ENCODE assay signal across 8 cellular contexts in the genomic region with DNA sequence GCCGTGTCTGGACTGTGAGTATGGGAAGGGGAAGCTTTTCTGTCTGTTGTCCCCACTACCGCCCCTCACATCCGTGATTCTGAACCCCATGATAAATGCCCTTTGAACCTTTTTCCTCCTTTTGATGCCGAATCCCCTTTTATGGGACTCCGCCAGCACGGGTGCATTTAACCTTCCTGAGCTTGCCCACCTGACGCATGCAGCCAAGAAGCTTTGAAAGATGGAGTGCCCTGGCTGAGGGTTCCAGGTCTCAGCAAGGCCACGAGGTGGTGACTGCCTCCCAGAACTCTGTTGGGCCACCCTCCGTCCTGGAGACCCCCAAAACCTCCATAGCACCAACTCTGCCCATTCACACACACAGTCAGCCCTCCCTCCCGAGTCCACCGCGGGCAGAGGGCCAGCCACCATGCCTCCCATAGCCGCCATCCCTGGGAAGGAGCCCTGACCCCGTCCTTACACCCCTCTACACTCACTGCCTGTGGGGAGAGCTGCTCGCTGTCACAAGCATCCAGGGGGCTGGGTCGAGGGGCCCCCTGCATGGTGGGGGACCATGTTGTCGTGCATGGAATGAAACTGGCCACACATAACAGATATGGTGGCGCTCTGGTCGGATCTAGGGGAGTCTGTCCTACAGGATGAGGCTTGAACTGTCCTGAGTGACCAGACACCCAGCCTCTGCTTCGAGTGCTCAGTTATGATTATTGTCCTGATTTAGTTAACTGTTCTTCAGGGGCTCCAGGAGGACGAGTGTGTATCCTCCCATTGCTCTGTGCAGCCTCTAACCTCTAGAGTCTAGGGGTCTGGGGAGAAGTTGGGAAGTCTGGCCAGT. TPM values are rescaled to one million over a fixed set of nuclear protein-coding genes. Genes with fewer than 3 reads are reported as not detected.
DNase-seq lines count a peak whose midpoint lies in the region; ATAC-seq, FAIRE-seq and TF ChIP-seq lines count a peak whose summit lies in the region.

No MANE protein-coding gene starts in this region.

- dilution Hi-C loops in IMR-90 (cut with HindIII; ENCODE audit: low sequenced_read_pairs, unreplicated experiment) = no loop called here

- H3K14ac ChIP-seq in IMR-90 (replicated peaks; ENCODE audit: low read depth, low read length) = peak overlapping the region; percentile 96

- TF ChIP-seq RAD21 in IMR-90 (IDR thresholded peaks at IDR 0.05; ENCODE audit: low read length) = no peak

- WGBS in IMR-90 (ENCODE audit: extremely low coverage in 2 of 2, insufficient read length in 1 of 2), 2 experiments = 83% methylated on average over 12 of the region's 21 CpGs; no CpG with 5 or more reads in 1 of the 2 experiments

- peaks cover 24% of the 10 kb centered on the region for H3K4me1 ChIP-seq in IMR-90 (ENCODE audit: control insufficient read depth, insufficient read depth, low read length)
- peaks cover 27% of the 10 kb centered on the region for H3K4me1 ChIP-seq in muscle layer of colon (ENCODE audit: insufficient read depth, low read length)

- H3K36me3 ChIP-seq in IMR-90 (ENCODE audit: control insufficient read depth, insufficient read depth, low read length) = peaks cover 3% of the 10 kb centered on the region
- H3K36me3 ChIP-seq in bronchial epithelial cell (ENCODE audit: control insufficient read depth, insufficient read depth, low read length) = peaks cover 1% of the 10 kb centered on the region
- H3K36me3 ChIP-seq in muscle layer of colon (ENCODE audit: insufficient read depth, low read length) = no peaks in the 10 kb centered on the region

- in situ Hi-C loops in IMR-90 (cut with MboI; ENCODE audit: low sequenced_read_pairs) = no loop called here

- peaks cover 11% of the 10 kb centered on the region for H3K9me1 ChIP-seq in IMR-90 (ENCODE audit: insufficient read depth, low read length)

- no peak for DNase-seq in AG04450 (ENCODE audit: low read depth, low spot score)
- no peak for DNase-seq in IMR-90
- DNase-seq in bronchial epithelial cell (ENCODE audit: low read depth) = no peak
- no peak for DNase-seq in 8988T
- DNase-seq in NCI-H510A treated with DMSO at 0.1 percent for 48 hours (lab: John Stamatoyannopoulos, UW) = no peak

- peaks cover 6% of the 10 kb centered on the region; the same call in 1 of the 2 replicates for H3K9me3 ChIP-seq in AG04450 (ENCODE audit: control insufficient read depth, insufficient read depth, low read length)
- peaks cover 8% of the 10 kb centered on the region for H3K9me3 ChIP-seq in IMR-90 (ENCODE audit: control insufficient read depth, insufficient read depth, low read length)
- no peaks in the 10 kb centered on the region for H3K9me3 ChIP-seq in muscle layer of colon (ENCODE audit: low read length)

- H3K18ac ChIP-seq in IMR-90 (ENCODE audit: low read depth, low read length) = peak overlapping the region; percentile 72

- TF ChIP-seq POLR2A in IMR-90 (IDR thresholded peaks at IDR 0.05; ENCODE audit: low read depth, low read length) = no peak

- BruUV-seq in IMR-90 (replicated peaks; lab: Mats Ljungman, UMichigan) = no TSS peak

- H3K56ac ChIP-seq in IMR-90 (ENCODE audit: extremely low read depth, insufficient read depth, low read length) = peak overlapping the region; percentile 85

- H2AK5ac ChIP-seq in IMR-90 (ENCODE audit: low read depth, low read length) = peak overlapping the region; percentile 95

- TF ChIP-seq CTCF in AG04450 (IDR thresholded peaks at IDR 0.05; ENCODE audit: low read depth, low read length) (no peak), IMR-90 (conservative IDR thresholded peaks at IDR 0.05; ENCODE audit: low read depth, low read length) (no peak), bronchial epithelial cell (IDR thresholded peaks at IDR 0.05; ENCODE audit: insufficient read depth, low read length, severe bottlenecking) (no peak)

- peak overlapping the region; percentile 98 for H3K23ac ChIP-seq in IMR-90 (ENCODE audit: low read depth, low read length)

- H2BK15ac ChIP-seq in IMR-90 (ENCODE audit: low read depth, low read length) = peak overlapping the region; percentile 80; the same call in 2 of the 3 replicates

- peak overlapping the region; percentile 95 for H3K4ac ChIP-seq in IMR-90 (ENCODE audit: low read depth, low read length)

- peak overlapping the region; percentile 75 for H2BK120ac ChIP-seq in IMR-90 (ENCODE audit: low read depth, low read length)

- H3K9ac ChIP-seq in IMR-90 (ENCODE audit: low read depth, low read length) = peak overlapping the region; percentile 100
- peak overlapping the region; percentile 93 for H3K9ac ChIP-seq in muscle layer of colon (ENCODE audit: low read length)

- H3K79me1 ChIP-seq in IMR-90 (ENCODE audit: low read depth in 1 of 2, low read length in 2 of 2) = peaks cover 40 to 71% of the 10 kb centered on the region in 2 experiments

- peak overlapping the region; percentile 97 for H2AFZ ChIP-seq in IMR-90 (replicated peaks; ENCODE audit: low read length, poor library complexity)

- ATAC-seq in IMR-90 (ENCODE audit: low read depth) = no peak
- no peak for ATAC-seq in GM18517 (IDR thresholded peaks at IDR 0.05; ENCODE audit: unreplicated experiment)
- no peak for ATAC-seq in GM21786 (IDR thresholded peaks at IDR 0.05; ENCODE audit: unreplicated experiment)

- H4K8ac ChIP-seq in IMR-90 (ENCODE audit: low read depth in 2 of 2, low read length in 2 of 2) = peak overlapping the region; percentile 95 to 96

- POLR2A ChIA-PET in AG04450 (lab: Yijun Ruan, JAX) = interaction anchor here (0.5 to 0.9 kb wide), 2 partner anchors 210 to 399 kb away, joined by 3 to 4 read pairs; no protein-coding TSS in a partner anchor
- POLR2A ChIA-PET in IMR-90 (lab: Charles Lee; ENCODE audit: unreplicated experiment) = no interaction called here

- FAIRE-seq in bronchial epithelial cell (lab: Jason Lieb, UNC) = no peak

- H2BK5ac ChIP-seq in IMR-90 (ENCODE audit: low read depth, low read length, poor library complexity, severe bottlenecking) = peak overlapping the region; percentile 99

- peak overlapping the region; percentile 95 for H4K5ac ChIP-seq in IMR-90 (ENCODE audit: low read depth, low read length)

- peak overlapping the region; percentile 82 for H3K4me3 ChIP-seq in AG04450 (ENCODE audit: low read depth, low read length)
- H3K4me3 ChIP-seq in IMR-90 (ENCODE audit: insufficient read depth, low read depth, low read length) = peak overlapping the region; percentile 91
- peak overlapping the region; percentile 65 for H3K4me3 ChIP-seq in bronchial epithelial cell (ENCODE audit: low read depth, low read length)
- peak overlapping the region; percentile 61 to 96 for H3K4me3 ChIP-seq in muscle layer of colon (ENCODE audit: low read depth in 1 of 2, low read length in 2 of 2)

- H4K91ac ChIP-seq in IMR-90 (ENCODE audit: insufficient read depth, low read depth, low read length) = peak overlapping the region; percentile 97

- peak overlapping the region; percentile 57 for H3K27ac ChIP-seq in AG04450 (ENCODE audit: low read depth, low read length)
- H3K27ac ChIP-seq in IMR-90 (ENCODE audit: insufficient read depth, low read length) = peak overlapping the region; percentile 99
- peak overlapping the region; percentile 79 for H3K27ac ChIP-seq in muscle layer of colon (ENCODE audit: low read depth, low read length)

- intact Hi-C loops in IMR-90 (cut with micrococcal nuclease) = loop anchor here (5.0 kb wide), 1 partner anchor 48 kb away; no protein-coding TSS in a partner anchor

- H2BK20ac ChIP-seq in IMR-90 (ENCODE audit: low read depth, low read length) = peak overlapping the region; percentile 46

- peak overlapping the region; percentile 100 for H2AK9ac ChIP-seq in IMR-90 (replicated peaks; ENCODE audit: low read depth, low read length, poor library complexity)

- CTCF ChIA-PET in AG04450 (lab: Charles Lee) (interaction anchor here (0.6 kb wide), 1 partner anchor 18 kb away, joined by 3 read pairs; no protein-coding TSS in a partner anchor), IMR-90 (lab: Yijun Ruan, JAX) (no interaction called here)

- H4K20me1 ChIP-seq in IMR-90 (ENCODE audit: insufficient read depth, low read length) = no peaks in the 10 kb centered on the region

- H3K4me2 ChIP-seq in IMR-90 (ENCODE audit: low read depth, low read length) = peak overlapping the region; percentile 92

- no peaks in the 10 kb centered on the region for H3K27me3 ChIP-seq in AG04450 (ENCODE audit: control insufficient read depth, insufficient read depth, low read length)
- no peaks in the 10 kb centered on the region for H3K27me3 ChIP-seq in IMR-90 (ENCODE audit: control insufficient read depth, insufficient read depth, low read length)
- no peaks in the 10 kb centered on the region for H3K27me3 ChIP-seq in bronchial epithelial cell (ENCODE audit: control insufficient read depth, insufficient read depth, low read length)
- no peaks in the 10 kb centered on the region for H3K27me3 ChIP-seq in muscle layer of colon (ENCODE audit: control insufficient read depth in 1 of 2, insufficient read depth in 2 of 2, low read length in 2 of 2)

TF ChIP-seq in IMR-90, 13 proteins besides CTCF, POLR2A, EP300 and RAD21 (continues in another document):
- TF ChIP-seq ELK1 (IDR thresholded peaks at IDR 0.05; ENCODE audit: borderline replicate concordance, low read depth, low read length) (no peak), MAFK (IDR thresholded peaks at IDR 0.05; ENCODE audit: low read depth, low read length) (no peak), RCOR1 (IDR thresholded peaks at IDR 0.05; ENCODE audit: insufficient replicate concordance, low read length) (no peak), CHD1 (IDR thresholded peaks at IDR 0.05; ENCODE audit: low read depth, low read length) (no peak)

RNA-seq across cellular contexts. Expression of gene COMT, which starts 0.8 kb away (rescaled TPM):
- polyA plus RNA-seq in AG04450 (2011; rRNA removed) (79.4 and 105 TPM in 2 replicates), IMR-90 (2012; rRNA removed) (296 and 347 TPM in 2 replicates)
- 29.9 and 32.0 TPM in 2 replicates for polyA minus RNA-seq in AG04450 (2011; rRNA and poly(A)+ RNA removed)
- total RNA-seq in IMR-90 (2012; rRNA removed) (175 and 202 TPM in 2 replicates), bronchial epithelial cell (221 and 272 TPM in 2 replicates)
- 473 and 691 TPM in 2 replicates for polyA plus RNA-seq in IMR-90 (2012; cell fraction: cytosol; rRNA removed)
- 159 and 329 TPM in 2 replicates for polyA plus RNA-seq in IMR-90 (2012; cell fraction: nucleus; rRNA removed; ENCODE audit: low replicate concordance)

RNA-seq across cellular contexts. Expression of gene TXNRD2, which starts 0.9 kb away (rescaled TPM):
- polyA plus RNA-seq in AG04450 (2011; rRNA removed) (13.3 and 15.8 TPM in 2 replicates), IMR-90 (2012; rRNA removed) (25.7 and 28.4 TPM in 2 replicates)
- 15.5 and 20.1 TPM in 2 replicates for polyA minus RNA-seq in AG04450 (2011; rRNA and poly(A)+ RNA removed)
- total RNA-seq in IMR-90 (2012; rRNA removed) (14.7 and 15.6 TPM in 2 replicates), bronchial epithelial cell (12.9 and 19.1 TPM in 2 replicates)
- 29.7 and 38.9 TPM in 2 replicates for polyA plus RNA-seq in IMR-90 (2012; cell fraction: cytosol; rRNA removed)
- polyA plus RNA-seq in IMR-90 (2012; cell fraction: nucleus; rRNA removed; ENCODE audit: low replicate concordance) = 47.3 and 92.8 TPM in 2 replicates
